In the genomic region with DNA sequence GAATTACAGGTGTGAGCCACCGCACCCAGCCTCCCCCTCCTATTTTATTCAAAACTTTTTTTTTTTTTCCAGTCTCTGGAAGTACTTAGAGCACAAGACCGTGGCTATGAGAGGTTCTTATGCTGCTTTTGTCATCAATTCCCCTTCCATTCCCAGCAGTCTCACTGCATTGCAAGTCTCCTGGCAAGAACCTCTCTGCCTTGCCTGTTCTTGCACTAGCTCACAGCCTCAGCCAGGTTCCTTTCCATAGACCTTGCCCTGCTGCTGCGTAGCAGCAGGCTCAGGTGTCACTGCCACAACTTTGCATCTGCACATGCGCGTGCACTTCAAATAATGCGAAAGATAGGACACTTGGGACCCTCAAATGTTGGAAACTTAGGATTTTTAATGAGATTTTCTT, we compare ENCODE assay signal across 23 cellular contexts. TPM values are rescaled to one million over a fixed set of nuclear protein-coding genes. Genes with fewer than 3 reads are reported as not detected.
"Had no signal": no experiment of that assay in that cellular context is flagged by ENCODE, and none has a peak within 500 bp of the region (broad histone marks: within the 10 kb centered on the region; RNA-seq: fewer than 3 reads in every experiment).

No MANE protein-coding gene starts in this region.

- H3K36me3 Mint-ChIP-seq: natural killer cell had no signal

- ATAC-seq: activated CD8-positive, alpha-beta T cell treated with anti-CD3 and anti-CD28 coated beads for 36 hours; activated T-helper 17 cell treated with anti-CD3 and anti-CD28 coated beads, Interleukin-2, amount 50 U/mL, for 72 hours; heart left ventricle; left ventricle myocardium superior; natural killer cell had no signal

- H3K9me3 ChIP-seq: heart left ventricle, tibial nerve, vagina had no signal

- H3K27ac Mint-ChIP-seq: activated CD4-positive, alpha-beta T cell treated with anti-CD3 and anti-CD28 coated beads, Interleukin-2, amount 10 ng/mL, durations not matched to agents 24 days and 14 days; activated CD8-positive, alpha-beta T cell treated with anti-CD3 and anti-CD28 coated beads for 36 hours; activated naive CD8-positive, alpha-beta T cell treated with anti-CD3 and anti-CD28 coated beads, Interleukin-2, amount 10 ng/mL, durations not matched to agents 7 days and 5 days; activated T-helper 17 cell treated with anti-CD3 and anti-CD28 coated beads, Interleukin-2, amount 50 U/mL, for 72 hours; endodermal cell; immature natural killer cell; natural killer cell had no signal

- H3K27me3 Mint-ChIP-seq: activated CD4-positive, alpha-beta T cell treated with anti-CD3 and anti-CD28 coated beads, Interleukin-2, amount 10 ng/mL, durations not matched to agents 24 days and 14 days; activated CD8-positive, alpha-beta T cell treated with anti-CD3 and anti-CD28 coated beads for 36 hours; activated T-helper 17 cell treated with anti-CD3 and anti-CD28 coated beads, Interleukin-2, amount 50 U/mL, for 72 hours had no signal

- H3K4me3 Mint-ChIP-seq: activated CD4-positive, alpha-beta T cell treated with anti-CD3 and anti-CD28 coated beads, Interleukin-2, amount 10 ng/mL, durations not matched to agents 24 days and 14 days; activated CD8-positive, alpha-beta T cell treated with anti-CD3 and anti-CD28 coated beads for 36 hours; activated naive CD8-positive, alpha-beta T cell treated with anti-CD3 and anti-CD28 coated beads, Interleukin-2, amount 10 ng/mL, durations not matched to agents 7 days and 5 days; activated T-helper 17 cell treated with anti-CD3 and anti-CD28 coated beads, Interleukin-2, amount 50 U/mL, for 72 hours; endodermal cell; immature natural killer cell; natural killer cell had no signal

- DNase-seq: activated CD4-positive, alpha-beta T cell treated with anti-CD3 and anti-CD28 coated beads, Interleukin-2, amount 10 ng/mL, durations not matched to agents 24 days and 14 days; activated CD8-positive, alpha-beta T cell treated with anti-CD3 and anti-CD28 coated beads for 36 hours; activated naive CD4-positive, alpha-beta T cell treated with Interleukin-2 at 50 U/mL for 16 hours; activated naive CD8-positive, alpha-beta T cell treated with anti-CD3 and anti-CD28 coated beads, Interleukin-2, amount 10 ng/mL, durations not matched to agents 7 days and 5 days; activated T-cell treated with anti-CD3 and anti-CD28 coated beads, Interleukin-2, amount 50 U/mL, for 1 hour; amygdala; caudate nucleus; endodermal cell; heart left ventricle; immature natural killer cell; kidney glomerular epithelial cell; left ventricle myocardium superior; natural killer cell; retina; stimulated activated CD4-positive, alpha-beta T cell treated with anti-CD3 and anti-CD28 coated beads, Interleukin-12 subunit alpha, Interleukin-12 subunit beta, amount 100 ng/mL, for 4 hours; stimulated activated CD4-positive, alpha-beta T cell treated with anti-CD3 and anti-CD28 coated beads, Interleukin-1b, Interleukin-23, amount 100 ng/mL, for 48 hours; stimulated activated CD8-positive, alpha-beta memory T cell treated with anti-CD3 and anti-CD28 coated beads, Interleukin-4, amount 100 ng/mL, for 48 hours; stimulated activated naive CD4-positive, alpha-beta T cell treated with Interleukin-2 at 50 U/mL for 16 hours; substantia nigra; T1000 had no signal

- H3K9me3 Mint-ChIP-seq: activated CD4-positive, alpha-beta T cell treated with anti-CD3 and anti-CD28 coated beads, Interleukin-2, amount 10 ng/mL, durations not matched to agents 24 days and 14 days; activated CD8-positive, alpha-beta T cell treated with anti-CD3 and anti-CD28 coated beads for 36 hours; activated naive CD8-positive, alpha-beta T cell treated with anti-CD3 and anti-CD28 coated beads, Interleukin-2, amount 10 ng/mL, durations not matched to agents 7 days and 5 days; activated T-helper 17 cell treated with anti-CD3 and anti-CD28 coated beads, Interleukin-2, amount 50 U/mL, for 72 hours; endodermal cell; immature natural killer cell; natural killer cell had no signal

- H3K27me3 ChIP-seq: heart left ventricle, tibial nerve, vagina had no signal

- H3K4me3 ChIP-seq: heart left ventricle, tibial nerve, vagina had no signal

- H3K4me1 Mint-ChIP-seq: activated T-helper 17 cell treated with anti-CD3 and anti-CD28 coated beads, Interleukin-2, amount 50 U/mL, for 72 hours; immature natural killer cell; natural killer cell had no signal

RNA-seq across cellular contexts. Expression of a gene that starts 51.2 kb away (rescaled TPM):
- polyA plus RNA-seq: immature natural killer cell had no signal
